In the genomic region with DNA sequence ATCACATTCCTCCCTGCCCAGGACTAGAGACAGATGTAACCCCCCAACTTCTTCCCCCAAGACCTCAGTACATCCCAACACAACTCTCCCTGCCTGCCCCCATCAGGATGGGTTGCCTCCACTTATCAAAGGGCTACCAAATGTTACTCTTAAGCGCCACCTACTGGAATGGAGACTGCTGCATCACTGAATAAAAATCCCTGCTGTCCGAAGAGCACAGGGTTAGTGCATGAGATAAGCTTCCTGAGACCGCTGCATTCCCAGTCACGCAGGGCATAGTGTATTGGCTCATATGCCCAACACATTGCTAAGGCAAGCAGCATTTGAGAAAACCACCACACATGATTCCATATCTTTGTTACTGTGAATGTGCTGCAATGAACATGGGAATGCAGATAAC, we compare ENCODE assay signal across 8 cellular contexts.
DNase-seq lines count a peak whose midpoint lies in the region; FAIRE-seq and TF ChIP-seq lines count a peak whose summit lies in the region.

No MANE protein-coding gene starts in this region.

- H3K4me1 Mint-ChIP-seq in chondrocyte (ENCODE audit: low read depth): no peaks in the 10 kb centered on the region
- no peaks in the 10 kb centered on the region for H3K4me1 Mint-ChIP-seq in CD8-positive, alpha-beta memory T cell

- DNase-seq in NCI-H2171 treated with DMSO at 0.1 percent for 48 hours (lab: John Stamatoyannopoulos, UW) (peak; percentile 2), NCI-H2171 (lab: John Stamatoyannopoulos, UW) (no peak), LNCaP clone FGC (ENCODE audit: low read depth) (no peak), chondrocyte (ENCODE audit: low spot score) (no peak), retinal pigment epithelial cell (ENCODE audit: low read depth) (no peak), RCC 7860 (ENCODE audit: low spot score) (no peak), cardiac septum (ENCODE audit: low spot score) (no peak)
- no peak for DNase-seq in CD8-positive, alpha-beta memory T cell

- POLR2A ChIA-PET in CD8-positive, alpha-beta memory T cell (lab: Charles Lee): no interaction called here

- no peak overlapping the region for H3K27ac ChIP-seq in CD8-positive, alpha-beta memory T cell (ENCODE audit: low read depth, low read length)

- H3K27me3 ChIP-seq in CD8-positive, alpha-beta memory T cell (ENCODE audit: insufficient read depth, low read length, poor library complexity, severe bottlenecking): no peaks in the 10 kb centered on the region

- TF ChIP-seq CTCF in LNCaP clone FGC (IDR thresholded peaks at IDR 0.05; ENCODE audit: control insufficient read depth, extremely low read depth, insufficient read depth) (peak; percentile 62), chondrocyte (IDR thresholded peaks at IDR 0.05) (peak; percentile 42), retinal pigment epithelial cell (conservative IDR thresholded peaks at IDR 0.05; ENCODE audit: low read depth, low read length) (peak; percentile 52)

- no peak overlapping the region for H3K4me3 ChIP-seq in LNCaP clone FGC (ENCODE audit: low read depth, low read length)
- H3K4me3 ChIP-seq in retinal pigment epithelial cell (ENCODE audit: low read length): no peak overlapping the region
- no peak overlapping the region for H3K4me3 ChIP-seq in CD8-positive, alpha-beta memory T cell (ENCODE audit: low read length)

- intact Hi-C loops in cardiac septum (cut with DNase I): no loop called here

- H3K36me3 ChIP-seq in CD8-positive, alpha-beta memory T cell (ENCODE audit: insufficient read depth, low read length): no peaks in the 10 kb centered on the region

- no peaks in the 10 kb centered on the region for H3K4me1 ChIP-seq in CD8-positive, alpha-beta memory T cell (ENCODE audit: insufficient read depth, low read length)

- no peaks in the 10 kb centered on the region for H3K9me3 Mint-ChIP-seq in chondrocyte (ENCODE audit: low read depth)
- H3K9me3 Mint-ChIP-seq in CD8-positive, alpha-beta memory T cell: peaks cover 0 to 9% (median 0%) of the 10 kb centered on the region in 5 donors

- H3K27ac Mint-ChIP-seq in chondrocyte (ENCODE audit: unreplicated experiment): no peak overlapping the region
- no peak overlapping the region for H3K27ac Mint-ChIP-seq in CD8-positive, alpha-beta memory T cell

- no peak overlapping the region for H3K4me3 Mint-ChIP-seq in chondrocyte (ENCODE audit: unreplicated experiment)
- no peak overlapping the region for H3K4me3 Mint-ChIP-seq in CD8-positive, alpha-beta memory T cell

- no peaks in the 10 kb centered on the region for H3K9me3 ChIP-seq in CD8-positive, alpha-beta memory T cell (ENCODE audit: low read length)

- H3K27me3 Mint-ChIP-seq in chondrocyte (ENCODE audit: low read depth): no peaks in the 10 kb centered on the region
- H3K27me3 Mint-ChIP-seq in CD8-positive, alpha-beta memory T cell: no peaks in the 10 kb centered on the region

- no peak for FAIRE-seq in RCC 7860 (lab: Jason Lieb, UNC)

- CTCF ChIA-PET in CD8-positive, alpha-beta memory T cell (lab: Charles Lee): no interaction called here

- H3K36me3 Mint-ChIP-seq in chondrocyte (ENCODE audit: low read depth): no peaks in the 10 kb centered on the region
- H3K36me3 Mint-ChIP-seq in CD8-positive, alpha-beta memory T cell: no peaks in the 10 kb centered on the region
